Comparison of ENCODE assay signal across 21 cellular contexts in genomic region chr10:44466236-44466635, GRCh38.
A peak's percentile ranks its signal among the peaks of the same experiment; 100 is the strongest.
DNase-seq lines count a peak whose midpoint lies in the region; ATAC-seq and TF ChIP-seq lines count a peak whose summit lies in the region.
"Had no signal": no experiment of that assay in that cellular context is flagged by ENCODE, and none has a peak within 500 bp of the region (broad histone marks: within the 10 kb centered on the region; RNA-seq: fewer than 3 reads in every experiment).

No MANE protein-coding gene starts in this region.

- peak; percentile 86 for DNase-seq in EH (ENCODE audit: low read depth)
- DNase-seq in M059J (ENCODE audit: low read depth), result peak; percentile 85
- DNase-seq in brain pericyte (ENCODE audit: low read depth, low spot score), result peak; percentile 25
- DNase-seq in fibroblast of villous mesenchyme (ENCODE audit: low read depth), result peak; percentile 16
- no peak for DNase-seq in T-helper 2 cell treated with Interferon-gamma antibody and Interleukin-4, amounts not matched to agents 5 μg/mL and 100 μg/mL, for 36 hours (ENCODE audit: low spot score)
- DNase-seq in effector memory CD4-positive, alpha-beta T cell, result no peak
- DNase-seq: 8988T, Caco-2, DMS53, MG63, NCI-H1092, NCI-H1436 treated with DMSO at 0.1 percent for 48 hours, NCI-H2029 treated with DMSO at 0.1 percent for 48 hours, NCI-H2171 treated with DMSO at 0.1 percent for 48 hours, NCI-H446 treated with DMSO at 0.1 percent for 48 hours, NCI-H69, SHP77 treated with DMSO at 0.1 percent for 48 hours had no signal

- H3K27ac Mint-ChIP-seq in T-helper 2 cell treated with Interferon-gamma antibody and Interleukin-4, amounts not matched to agents 5 μg/mL and 100 μg/mL, for 36 hours, result no peak overlapping the region
- H3K27ac Mint-ChIP-seq: B cell had no signal

- no peaks in the 10 kb centered on the region for H3K27me3 Mint-ChIP-seq in T-helper 2 cell treated with Interferon-gamma antibody and Interleukin-4, amounts not matched to agents 5 μg/mL and 100 μg/mL, for 36 hours (ENCODE audit: low read depth)

- no peak overlapping the region for H3K4me3 Mint-ChIP-seq in T-helper 2 cell treated with Interferon-gamma antibody and Interleukin-4, amounts not matched to agents 5 μg/mL and 100 μg/mL, for 36 hours
- H3K4me3 Mint-ChIP-seq: B cell had no signal

- no peak for TF ChIP-seq CTCF in fibroblast of villous mesenchyme (IDR thresholded peaks at IDR 0.05; ENCODE audit: insufficient read depth, low read depth, low read length)

- no peak overlapping the region for H3K27ac ChIP-seq in effector memory CD4-positive, alpha-beta T cell (ENCODE audit: insufficient read depth, low read length, poor library complexity, severe bottlenecking)

- H3K36me3 ChIP-seq in effector memory CD4-positive, alpha-beta T cell (ENCODE audit: control insufficient read depth, insufficient read depth, low read length), result no peaks in the 10 kb centered on the region
- H3K36me3 ChIP-seq: MG63 had no signal

- no peaks in the 10 kb centered on the region for H3K9me3 ChIP-seq in effector memory CD4-positive, alpha-beta T cell (ENCODE audit: control insufficient read depth, low read length)
- H3K9me3 ChIP-seq: Caco-2, MG63 had no signal

- H3K4me1 ChIP-seq in effector memory CD4-positive, alpha-beta T cell (ENCODE audit: control insufficient read depth, insufficient read depth, low read length, poor library complexity, severe bottlenecking), result no peaks in the 10 kb centered on the region
- H3K4me1 ChIP-seq: Caco-2 had no signal

- H3K4me3 ChIP-seq in fibroblast of villous mesenchyme (ENCODE audit: low read depth, low read length), result no peak overlapping the region
- H3K4me3 ChIP-seq in effector memory CD4-positive, alpha-beta T cell (ENCODE audit: insufficient read depth, low read depth, low read length, poor library complexity, severe bottlenecking), result no peak overlapping the region
- H3K4me3 ChIP-seq: MG63 had no signal

- H3K27me3 ChIP-seq in effector memory CD4-positive, alpha-beta T cell (replicated peaks; ENCODE audit: control insufficient read depth, insufficient read depth, low read length, poor library complexity, severe bottlenecking), result no peaks in the 10 kb centered on the region
- H3K27me3 ChIP-seq: MG63 had no signal

- no peaks in the 10 kb centered on the region for H3K9me3 Mint-ChIP-seq in T-helper 2 cell treated with Interferon-gamma antibody and Interleukin-4, amounts not matched to agents 5 μg/mL and 100 μg/mL, for 36 hours

- no peaks in the 10 kb centered on the region for H3K36me3 Mint-ChIP-seq in T-helper 2 cell treated with Interferon-gamma antibody and Interleukin-4, amounts not matched to agents 5 μg/mL and 100 μg/mL, for 36 hours (ENCODE audit: low read depth)

- ATAC-seq in GM19463 (IDR thresholded peaks at IDR 0.05; ENCODE audit: unreplicated experiment) (no peak), HG03442 (IDR thresholded peaks at IDR 0.05; ENCODE audit: unreplicated experiment) (no peak)
- ATAC-seq: SK-N-SH treated with all-trans-retinoic acid at 6 μM for 48 hours had no signal

- no peaks in the 10 kb centered on the region for H3K4me1 Mint-ChIP-seq in T-helper 2 cell treated with Interferon-gamma antibody and Interleukin-4, amounts not matched to agents 5 μg/mL and 100 μg/mL, for 36 hours (ENCODE audit: low read depth)
- H3K4me1 Mint-ChIP-seq: B cell had no signal

Comparison
In these comparisons a context has a peak if more than half of its experiments do, and no peak if none do; other contexts are left out.
1. DNase-seq: peak in EH (single experiment), M059J (single experiment), brain pericyte (single experiment) and fibroblast of villous mesenchyme (single experiment); none in T-helper 2 cell treated with Interferon-gamma antibody and Interleukin-4, amounts not matched to agents 5 μg/mL and 100 μg/mL, for 36 hours (single experiment) and effector memory CD4-positive, alpha-beta T cell (0 of 3).